Comparison of ENCODE assay signal across 11 cellular contexts in genomic region chr2:230908094-230908594, GRCh38. TPM values are rescaled to one million over a fixed set of nuclear protein-coding genes. Genes with fewer than 3 reads are reported as not detected.
DNase-seq lines count a peak whose midpoint lies in the region; ATAC-seq and TF ChIP-seq lines count a peak whose summit lies in the region.
"Had no signal": no experiment of that assay in that cellular context is flagged by ENCODE, and none has a peak within 500 bp of the region (broad histone marks: within the 10 kb centered on the region; RNA-seq: fewer than 3 reads in every experiment).

No MANE protein-coding gene starts in this region.

- H3K4me1 ChIP-seq in BE2C = peaks cover 4% of the 10 kb centered on the region; the same call in 1 of the 2 replicates
- peaks cover 10% of the 10 kb centered on the region; the same call in 1 of the 2 replicates for H3K4me1 ChIP-seq in H9 (ENCODE audit: insufficient read depth, low read length)
- peaks cover 3% of the 10 kb centered on the region for H3K4me1 ChIP-seq in mucosa of descending colon (ENCODE audit: low read depth)

- H2AFZ ChIP-seq in H9 (ENCODE audit: low read length) = no peak overlapping the region

- H4K8ac ChIP-seq in H9 (replicated peaks; ENCODE audit: insufficient read length, low read depth, low read length) = no peak overlapping the region

- peak; percentile 9 for DNase-seq in BE2C
- DNase-seq in H9 = peak; percentile 25
- no peak for DNase-seq in activated naive CD8-positive, alpha-beta T cell treated with anti-CD3 and anti-CD28 coated beads, Interleukin-2, amount 10 ng/mL, durations not matched to agents 7 days and 5 days
- DNase-seq in mucosa of descending colon = peak in 2 of 3 donors; percentile 22 to 40
- no peak for DNase-seq in SHP77 (lab: John Stamatoyannopoulos, UW)
- no peak for DNase-seq in effector CD4-positive, alpha-beta T cell

- no peaks in the 10 kb centered on the region for H4K20me1 ChIP-seq in H9 (ENCODE audit: control insufficient read depth, insufficient read depth, insufficient read length)

- H2AK5ac ChIP-seq in H9 (ENCODE audit: insufficient read length, low read length) = no peak overlapping the region

- H3K4me1 Mint-ChIP-seq in H9 = peaks cover 41 to 47% of the 10 kb centered on the region in 2 experiments
- peaks cover 35% of the 10 kb centered on the region for H3K4me1 Mint-ChIP-seq in activated naive CD8-positive, alpha-beta T cell treated with anti-CD3 and anti-CD28 coated beads, Interleukin-2, amount 10 ng/mL, durations not matched to agents 7 days and 5 days

- POLR2A ChIA-PET in activated naive CD8-positive, alpha-beta T cell treated with anti-CD3 and anti-CD28 coated beads, Interleukin-2, amount 10 ng/mL, durations not matched to agents 7 days and 5 days (lab: Charles Lee) = no interaction called here

- H3K23me2 ChIP-seq in H9 (ENCODE audit: insufficient read length, low read depth, low read length, poor library complexity, severe bottlenecking) = no peaks in the 10 kb centered on the region

- no peak overlapping the region for H3K27ac ChIP-seq in H9 (ENCODE audit: insufficient read length, low read depth, low read length)
- H3K27ac ChIP-seq: KMS-11 had no signal

- H3K14ac ChIP-seq in H9 (ENCODE audit: insufficient read depth, low read length) = no peak overlapping the region

- H3K18ac ChIP-seq in H9 (ENCODE audit: insufficient read length, low read depth, low read length) = no peak overlapping the region

- H2BK5ac ChIP-seq in H9 (ENCODE audit: insufficient read length, low read length) = no peak overlapping the region

- ATAC-seq in activated naive CD8-positive, alpha-beta T cell treated with anti-CD3 and anti-CD28 coated beads, Interleukin-2, amount 10 ng/mL, durations not matched to agents 7 days and 5 days (ENCODE audit: low read depth) = no peak
- ATAC-seq in mucosa of descending colon (peak; percentile 19), GM21367 (IDR thresholded peaks at IDR 0.05; ENCODE audit: unreplicated experiment) (no peak), GM21737 (IDR thresholded peaks at IDR 0.05; ENCODE audit: unreplicated experiment) (no peak)

- no peaks in the 10 kb centered on the region for H3K79me1 ChIP-seq in H9 (ENCODE audit: insufficient read depth, low read depth, low read length, poor library complexity, severe bottlenecking)

- H3K36me3 Mint-ChIP-seq in H9 (ENCODE audit: insufficient read depth in 1 of 3, low read depth in 3 of 3) = no peaks in the 10 kb centered on the region
- H3K36me3 Mint-ChIP-seq in activated naive CD8-positive, alpha-beta T cell treated with anti-CD3 and anti-CD28 coated beads, Interleukin-2, amount 10 ng/mL, durations not matched to agents 7 days and 5 days = peaks cover 27% of the 10 kb centered on the region

- H3K27me3 ChIP-seq in BE2C (no peaks in the 10 kb centered on the region), H9 (ENCODE audit: insufficient read depth, low read length) (no peaks in the 10 kb centered on the region)

- H3K79me2 ChIP-seq in H9 (ENCODE audit: insufficient read depth, low read length) = no peaks in the 10 kb centered on the region

- H4K91ac ChIP-seq in H9 (ENCODE audit: insufficient read length, low read depth, low read length) = no peak overlapping the region

- H3T11ph ChIP-seq in H9 (ENCODE audit: low read length) = no peak overlapping the region

- H3K4me2 ChIP-seq in H9 (ENCODE audit: insufficient read depth, insufficient read length, low read length) = no peak overlapping the region
- H3K4me2 ChIP-seq: KMS-11 had no signal

- H3K9me3 Mint-ChIP-seq in H9 = no peaks in the 10 kb centered on the region; a peak in 1 of 5 replicates
- no peaks in the 10 kb centered on the region for H3K9me3 Mint-ChIP-seq in activated naive CD8-positive, alpha-beta T cell treated with anti-CD3 and anti-CD28 coated beads, Interleukin-2, amount 10 ng/mL, durations not matched to agents 7 days and 5 days
- H3K9me3 Mint-ChIP-seq: memory B cell had no signal

- no peak overlapping the region for H2BK12ac ChIP-seq in H9 (ENCODE audit: insufficient read length, low read depth, low read length)

- H2BK120ac ChIP-seq in H9 (ENCODE audit: low read depth, low read length, poor library complexity, severe bottlenecking) = no peak overlapping the region

- TF ChIP-seq CTCF in BE2C (IDR thresholded peaks at IDR 0.05; ENCODE audit: low read depth, low read length) = no peak
- TF ChIP-seq CTCF in H9 (conservative IDR thresholded peaks at IDR 0.05) = no peak
- TF ChIP-seq CTCF in mucosa of descending colon (IDR thresholded peaks at IDR 0.05) = no peak

- intact Hi-C loops in mucosa of descending colon (cut with DNase I, micrococcal nuclease) = loop anchor here in 1 of 2 donors (10.0 kb wide), 1 partner anchor 53 kb away; no protein-coding TSS in a partner anchor

- H3K27ac Mint-ChIP-seq in H9 = peak overlapping the region in 1 of 3 experiments; percentile 69; a peak in 2 of 7 replicates
- peak overlapping the region; percentile 60 for H3K27ac Mint-ChIP-seq in activated naive CD8-positive, alpha-beta T cell treated with anti-CD3 and anti-CD28 coated beads, Interleukin-2, amount 10 ng/mL, durations not matched to agents 7 days and 5 days
- H3K27ac Mint-ChIP-seq: memory B cell had no signal

- no peak overlapping the region; a peak in 1 of 5 replicates for H3K4me3 Mint-ChIP-seq in H9
- no peak overlapping the region for H3K4me3 Mint-ChIP-seq in activated naive CD8-positive, alpha-beta T cell treated with anti-CD3 and anti-CD28 coated beads, Interleukin-2, amount 10 ng/mL, durations not matched to agents 7 days and 5 days
- H3K4me3 Mint-ChIP-seq: memory B cell had no signal

- H2BK20ac ChIP-seq in H9 (ENCODE audit: low read depth, low read length, poor library complexity, severe bottlenecking) = no peak overlapping the region

- no peaks in the 10 kb centered on the region for H3K9me3 ChIP-seq in BE2C
- no peaks in the 10 kb centered on the region for H3K9me3 ChIP-seq in H9 (ENCODE audit: control insufficient read depth, low read depth, low read length)
- H3K9me3 ChIP-seq in mucosa of descending colon = no peaks in the 10 kb centered on the region

- H3K27me3 Mint-ChIP-seq in H9 (ENCODE audit: low read depth) = peaks cover 64% of the 10 kb centered on the region
- no peaks in the 10 kb centered on the region for H3K27me3 Mint-ChIP-seq in activated naive CD8-positive, alpha-beta T cell treated with anti-CD3 and anti-CD28 coated beads, Interleukin-2, amount 10 ng/mL, durations not matched to agents 7 days and 5 days
- H3K27me3 Mint-ChIP-seq: memory B cell had no signal

- H3K36me3 ChIP-seq in BE2C (no peaks in the 10 kb centered on the region), mucosa of descending colon (ENCODE audit: low read depth) (no peaks in the 10 kb centered on the region)

- WGBS in H9 (ENCODE audit: extremely low coverage, insufficient read length, low lambda C conversion rate) = no CpG with 5 or more reads among the region's 6 CpGs

- H2BK15ac ChIP-seq in H9 (ENCODE audit: low read depth, low read length) = no peak overlapping the region

- no peak overlapping the region for H3K4ac ChIP-seq in H9 (ENCODE audit: low read depth, low read length)

- H3K4me3 ChIP-seq in BE2C (ENCODE audit: low read depth, low read length) = no peak overlapping the region
- no peak overlapping the region for H3K4me3 ChIP-seq in mucosa of descending colon

- no peak overlapping the region for H3K9ac ChIP-seq in H9 (ENCODE audit: extremely low read depth, insufficient read length, low read length)
- H3K9ac ChIP-seq: KMS-11 had no signal

- H4K5ac ChIP-seq in H9 (ENCODE audit: insufficient read length, low read depth, low read length) = no peak overlapping the region

- no peak overlapping the region for H3K23ac ChIP-seq in H9 (ENCODE audit: insufficient read length, low read depth, low read length)

- no peak overlapping the region for H3K56ac ChIP-seq in H9 (ENCODE audit: insufficient read length, low read depth, low read length)

RNA-seq across cellular contexts. Expression of gene GPR55, which starts 16.9 kb away (rescaled TPM):
- polyA plus RNA-seq in BE2C (2012; ENCODE audit: insufficient read depth, insufficient read length, low read depth) = not detected
- 0.11 TPM in 1 of 2 replicates, not detected in the other for total RNA-seq in H9 (2021)
- 10 to 100 TPM; 18.8 to 21.5 TPM for total RNA-seq in activated naive CD8-positive, alpha-beta T cell treated with anti-CD3 and anti-CD28 coated beads, Interleukin-2, amount 10 ng/mL, durations not matched to agents 7 days and 5 days
- total RNA-seq in mucosa of descending colon = 1 to 10 TPM in 2 of 3 donors, under 1 TPM in 1; 0.99 to 1.1 (median 1.1) TPM
- total RNA-seq: glomerular endothelial cell had no signal

RNA-seq across cellular contexts. Expression of gene ITM2C, which starts 43.4 kb away (rescaled TPM):
- polyA plus RNA-seq in BE2C (2012; ENCODE audit: insufficient read depth, insufficient read length, low read depth) = 1,292 TPM
- total RNA-seq in H9 (2021) (297 and 302 TPM in 2 replicates), mucosa of descending colon (1,000 to 10,000 TPM; 1,048 to 2,192 (median 2,113) TPM)
- total RNA-seq in activated naive CD8-positive, alpha-beta T cell treated with anti-CD3 and anti-CD28 coated beads, Interleukin-2, amount 10 ng/mL, durations not matched to agents 7 days and 5 days = 100 to 1,000 TPM; 102 to 105 TPM

Comparison
In these comparisons a context has a peak if more than half of its experiments do, and no peak if none do; other contexts are left out.
1. DNase-seq: peak in BE2C (single experiment), H9 (single experiment) and mucosa of descending colon (2 of 3); none in activated naive CD8-positive, alpha-beta T cell treated with anti-CD3 and anti-CD28 coated beads, Interleukin-2, amount 10 ng/mL, durations not matched to agents 7 days and 5 days (single experiment), SHP77 (0 of 2) and effector CD4-positive, alpha-beta T cell (single experiment).
2. RNA of gene GPR55, which starts 16.9 kb away (total RNA-seq): 18.8 to 21.5 TPM in activated naive CD8-positive, alpha-beta T cell treated with anti-CD3 and anti-CD28 coated beads, Interleukin-2, amount 10 ng/mL, durations not matched to agents 7 days and 5 days; 0.99 to 1.1 TPM in mucosa of descending colon and 0.11 TPM in H9; every median in the first group is over 4 times any median in the second.